In genomic region chr7:92485974-92486373, GRCh38 we compare ENCODE assay signal across 20 cellular contexts. TPM values are rescaled to one million over a fixed set of nuclear protein-coding genes. Genes with fewer than 3 reads are reported as not detected.
DNase-seq lines count a peak whose midpoint lies in the region; ATAC-seq and TF ChIP-seq lines count a peak whose summit lies in the region.
"Had no signal": no experiment of that assay in that cellular context is flagged by ENCODE, and none has a peak within 500 bp of the region (broad histone marks: within the 10 kb centered on the region; RNA-seq: fewer than 3 reads in every experiment).

No MANE protein-coding gene starts in this region.

- H3K4me3 Mint-ChIP-seq in endodermal cell (no peak overlapping the region), Calu3 (ENCODE audit: low read depth, unreplicated experiment) (no peak overlapping the region)
- H3K4me3 Mint-ChIP-seq: CD8-positive, alpha-beta memory T cell; IgD-negative memory B cell had no signal

- H3K4me1 Mint-ChIP-seq in endodermal cell: peaks cover 2% of the 10 kb centered on the region
- H3K4me1 Mint-ChIP-seq in Calu3 (ENCODE audit: low read depth, unreplicated experiment): no peaks in the 10 kb centered on the region
- H3K4me1 Mint-ChIP-seq: CD8-positive, alpha-beta memory T cell; IgD-negative memory B cell had no signal

- H3K4me3 ChIP-seq in PC-9 (no peak overlapping the region), endodermal cell (ENCODE audit: low read length) (peak overlapping the region; percentile 49), osteoblast (ENCODE audit: insufficient read depth, low read length) (no peak overlapping the region)
- H3K4me3 ChIP-seq: HAP-1, MG63 had no signal

- intact Hi-C loops in PC-9 (cut with micrococcal nuclease; ENCODE audit: unreplicated experiment) (no loop called here), Calu3 (cut with micrococcal nuclease; ENCODE audit: unreplicated experiment) (no loop called here)

- ATAC-seq in GM21423 (IDR thresholded peaks at IDR 0.05; ENCODE audit: unreplicated experiment) (no peak), HG03175 (IDR thresholded peaks at IDR 0.05; ENCODE audit: unreplicated experiment) (no peak), GM18858 (IDR thresholded peaks at IDR 0.05; ENCODE audit: unreplicated experiment) (no peak)
- ATAC-seq: Panc1 had no signal

- H4K20me1 ChIP-seq in PC-9 (ENCODE audit: insufficient read depth) (no peaks in the 10 kb centered on the region), osteoblast (ENCODE audit: insufficient read depth, low read length) (no peaks in the 10 kb centered on the region)

- H3K9me3 ChIP-seq in PC-9 (ENCODE audit: insufficient read depth, low read depth) (no peaks in the 10 kb centered on the region), endodermal cell (ENCODE audit: control insufficient read depth, low read length) (peaks cover 4% of the 10 kb centered on the region), osteoblast (ENCODE audit: low read depth, low read length) (no peaks in the 10 kb centered on the region)
- H3K9me3 ChIP-seq: HAP-1, MG63 had no signal

- H3K27me3 ChIP-seq in PC-9 (ENCODE audit: insufficient read depth, low read depth): no peaks in the 10 kb centered on the region
- H3K27me3 ChIP-seq in endodermal cell (ENCODE audit: control insufficient read depth, insufficient read depth, low read length, poor library complexity, severe bottlenecking): no peaks in the 10 kb centered on the region
- H3K27me3 ChIP-seq in osteoblast (ENCODE audit: insufficient read depth, low read length): no peaks in the 10 kb centered on the region
- H3K27me3 ChIP-seq: MG63 had no signal

- POLR2A ChIA-PET in PC-9 (lab: Charles Lee; ENCODE audit: unreplicated experiment): no interaction called here

- H3K36me3 ChIP-seq in PC-9 (ENCODE audit: low read depth): peaks cover 18% of the 10 kb centered on the region
- peaks cover 47% of the 10 kb centered on the region for H3K36me3 ChIP-seq in endodermal cell (ENCODE audit: control insufficient read depth, insufficient read depth, low read length)
- peaks cover 29% of the 10 kb centered on the region for H3K36me3 ChIP-seq in osteoblast (ENCODE audit: insufficient read depth, low read length)

- H3K4me2 ChIP-seq in PC-9 (no peak overlapping the region; the same call in 1 of the 2 replicates), osteoblast (ENCODE audit: insufficient read depth, low read length) (no peak overlapping the region)

- BruUV-seq in PC-9 (replicated peaks; lab: Mats Ljungman, UMichigan) (no TSS peak), Calu3 (replicated peaks; lab: Mats Ljungman, UMichigan) (no TSS peak)

- no peaks in the 10 kb centered on the region for H3K79me2 ChIP-seq in PC-9 (ENCODE audit: low read depth)
- H3K79me2 ChIP-seq in osteoblast (ENCODE audit: insufficient read depth, low read length): no peaks in the 10 kb centered on the region

- CTCF ChIA-PET in PC-9 (lab: Charles Lee): no interaction called here
- CTCF ChIA-PET in Calu3 (lab: Charles Lee): no interaction called here

- no peak overlapping the region for H3K27ac Mint-ChIP-seq in endodermal cell
- no peak overlapping the region for H3K27ac Mint-ChIP-seq in Calu3 (ENCODE audit: unreplicated experiment)
- H3K27ac Mint-ChIP-seq: IgD-negative memory B cell had no signal

- peaks cover 4% of the 10 kb centered on the region for H3K9me3 Mint-ChIP-seq in endodermal cell
- no peaks in the 10 kb centered on the region for H3K9me3 Mint-ChIP-seq in Calu3 (ENCODE audit: low read depth, unreplicated experiment)
- H3K9me3 Mint-ChIP-seq: CD8-positive, alpha-beta memory T cell; IgD-negative memory B cell had no signal

- peak; percentile 84 for DNase-seq in OCI-M1 (lab: John Stamatoyannopoulos, UW)
- DNase-seq in PC-9: no peak
- DNase-seq in endodermal cell: no peak
- peak; percentile 11 for DNase-seq in osteoblast (ENCODE audit: insufficient read length, low spot score, missing footprints)
- no peak for DNase-seq in Calu3
- DNase-seq: C1 segment of cervical spinal cord; CD8-positive, alpha-beta memory T cell; Kasumi-1; MG63; NCI-H1048; NCI-H1436 treated with DMSO at 0.1 percent for 48 hours; NCI-H2029; NCI-H526 had no signal

- no peak overlapping the region for H2AFZ ChIP-seq in PC-9
- no peak overlapping the region for H2AFZ ChIP-seq in osteoblast (ENCODE audit: low read length)

- H3K4me1 ChIP-seq in PC-9 (replicated peaks; ENCODE audit: insufficient read depth): peaks cover 15% of the 10 kb centered on the region
- peaks cover 17% of the 10 kb centered on the region for H3K4me1 ChIP-seq in endodermal cell (ENCODE audit: control insufficient read depth, insufficient read depth, low read length)
- no peaks in the 10 kb centered on the region for H3K4me1 ChIP-seq in osteoblast (ENCODE audit: insufficient read depth, low read length)
- H3K4me1 ChIP-seq: HAP-1 had no signal

- TF ChIP-seq CTCF in PC-9 (conservative IDR thresholded peaks at IDR 0.05) (no peak), endodermal cell (conservative IDR thresholded peaks at IDR 0.05) (no peak), osteoblast (IDR thresholded peaks at IDR 0.05; ENCODE audit: extremely low read depth, low read depth, low read length) (no peak), Calu3 (IDR thresholded peaks at IDR 0.05; ENCODE audit: unreplicated experiment) (no peak)

- H3K27ac ChIP-seq in PC-9: peak overlapping the region; percentile 69
- no peak overlapping the region for H3K27ac ChIP-seq in endodermal cell (ENCODE audit: low read depth, low read length)
- no peak overlapping the region for H3K27ac ChIP-seq in osteoblast (ENCODE audit: low read depth, low read length)

- H3K9me2 ChIP-seq in PC-9 (ENCODE audit: insufficient read depth): no peaks in the 10 kb centered on the region

- no peaks in the 10 kb centered on the region for H3K27me3 Mint-ChIP-seq in endodermal cell (ENCODE audit: insufficient read depth)
- no peaks in the 10 kb centered on the region for H3K27me3 Mint-ChIP-seq in Calu3 (ENCODE audit: unreplicated experiment)
- H3K27me3 Mint-ChIP-seq: CD8-positive, alpha-beta memory T cell; IgD-negative memory B cell had no signal

- WGBS in endodermal cell (ENCODE audit: insufficient coverage in 1 of 2, insufficient read length in 1 of 2), 2 experiments: 89 to 96% methylated on average over 1 to 2 of the region's 2 CpGs

- peaks cover 15% of the 10 kb centered on the region for H3K36me3 Mint-ChIP-seq in endodermal cell (ENCODE audit: low read depth)
- no peaks in the 10 kb centered on the region for H3K36me3 Mint-ChIP-seq in Calu3 (ENCODE audit: insufficient read depth, unreplicated experiment)

- H3K9ac ChIP-seq in endodermal cell (ENCODE audit: extremely low read depth, low read length, poor library complexity, severe bottlenecking): peak overlapping the region; percentile 11

- no peaks in the 10 kb centered on the region; the same call in none of the 2 replicates for H3F3A ChIP-seq in PC-9 (ENCODE audit: insufficient read depth, low read depth)

RNA-seq across cellular contexts. Expression of gene ERVW-1, which starts 8.2 kb away (rescaled TPM):
- total RNA-seq in PC-9 (2021): not detected in 2 replicates
- total RNA-seq in endodermal cell: 1 to 10 TPM; 1.6 to 2.2 TPM
- polyA plus RNA-seq in endodermal cell (2013, experiment 1 of 2): 0.43 TPM
- not detected for polyA plus RNA-seq in endodermal cell (2013, experiment 2 of 2)
- total RNA-seq in osteoblast: not detected in 2 replicates
- not detected in 2 replicates for total RNA-seq in Calu3 (2022)
- total RNA-seq: CD8-positive, alpha-beta memory T cell; SK-MEL-5 had no signal
- polyA plus RNA-seq: CD8-positive, alpha-beta memory T cell had no signal

RNA-seq across cellular contexts. Expression of gene GATAD1, which starts 38.7 kb away (rescaled TPM):
- 39.4 and 41.7 TPM in 2 replicates for total RNA-seq in PC-9 (2021)
- total RNA-seq in endodermal cell: 10 to 100 TPM; 47.8 to 69.8 TPM
- 48.9 TPM for polyA plus RNA-seq in endodermal cell (2013, experiment 1 of 2)
- polyA plus RNA-seq in endodermal cell (2013, experiment 2 of 2): 43.8 TPM
- total RNA-seq in osteoblast: 42.7 and 51.3 TPM in 2 replicates
- total RNA-seq in Calu3 (2022): 22.5 and 26.0 TPM in 2 replicates

RNA-seq across cellular contexts. Expression of gene PEX1, which starts 42.3 kb away (rescaled TPM):
- total RNA-seq in PC-9 (2021) (13.4 and 20.2 TPM in 2 replicates), endodermal cell (10 to 100 TPM; 26.1 to 34.0 TPM), osteoblast (23.6 and 25.7 TPM in 2 replicates), Calu3 (2022) (10.1 and 10.4 TPM in 2 replicates)
- 26.7 TPM for polyA plus RNA-seq in endodermal cell (2013, experiment 1 of 2)
- 25.0 TPM for polyA plus RNA-seq in endodermal cell (2013, experiment 2 of 2)

RNA-seq across cellular contexts. Expression of gene RBM48, which starts 42.6 kb away (rescaled TPM):
- total RNA-seq in PC-9 (2021) (7.4 and 11.5 TPM in 2 replicates), endodermal cell (10 to 100 TPM; 11.4 to 11.9 TPM), osteoblast (7.4 and 11.2 TPM in 2 replicates), Calu3 (2022) (8.2 and 10.9 TPM in 2 replicates)
- 14.5 TPM for polyA plus RNA-seq in endodermal cell (2013, experiment 1 of 2)
- polyA plus RNA-seq in endodermal cell (2013, experiment 2 of 2): 14.6 TPM

Comparison
In these comparisons a context has a peak if more than half of its experiments do, and no peak if none do; other contexts are left out.
1. DNase-seq: peak in OCI-M1 (single experiment) and osteoblast (single experiment); none in PC-9 (0 of 2), endodermal cell (single experiment) and Calu3 (single experiment).